Comparison of ENCODE assay signal across 8 cellular contexts in the genomic region with DNA sequence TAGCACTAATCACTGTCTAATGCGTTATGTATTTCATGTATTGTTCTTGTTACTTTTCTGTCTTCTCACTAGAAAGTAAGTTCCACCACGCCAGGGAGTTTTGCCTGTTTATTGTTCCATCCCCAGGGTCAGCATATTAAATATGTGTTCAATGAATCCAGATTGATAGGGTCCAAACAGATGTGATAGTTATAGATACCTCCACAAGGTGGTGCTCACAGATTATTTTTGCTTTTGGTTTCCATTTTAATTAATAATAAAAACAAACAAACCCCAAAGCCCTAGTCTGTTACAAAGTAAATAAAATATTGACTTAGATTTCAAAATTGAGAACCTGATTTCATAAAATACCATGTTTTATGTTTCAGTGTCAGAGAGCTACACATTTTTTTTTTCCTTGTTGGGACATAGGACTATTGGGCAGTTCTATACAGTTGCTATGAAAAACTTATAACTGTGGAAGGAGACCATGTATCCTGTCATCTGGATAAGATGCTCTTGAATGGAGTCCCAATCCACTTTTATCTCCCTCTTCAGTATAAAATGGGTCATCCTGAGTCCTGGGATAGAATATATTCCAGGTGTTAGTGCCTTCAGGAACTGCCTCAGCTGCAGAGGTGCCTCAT. TPM values are rescaled to one million over a fixed set of nuclear protein-coding genes. Genes with fewer than 3 reads are reported as not detected.
DNase-seq lines count a peak whose midpoint lies in the region; ATAC-seq, FAIRE-seq and TF ChIP-seq lines count a peak whose summit lies in the region.

No MANE protein-coding gene starts in this region.

- no peak for FAIRE-seq in kidney (lab: Jason Lieb, UNC)

- H3K27me3 Mint-ChIP-seq in activated CD4-positive, alpha-beta T cell treated with anti-CD3 and anti-CD28 coated beads, Interleukin-2, amount 10 ng/mL, durations not matched to agents 24 days and 14 days, result no peaks in the 10 kb centered on the region

- H3K4me1 ChIP-seq in BE2C (no peaks in the 10 kb centered on the region), kidney (ENCODE audit: control insufficient read depth in 1 of 2, insufficient read depth in 1 of 2, low read depth in 1 of 2, low read length in 2 of 2) (no peaks in the 10 kb centered on the region)

- TF ChIP-seq CTCF in BE2C (IDR thresholded peaks at IDR 0.05; ENCODE audit: low read depth, low read length) (peak; percentile 42), kidney (IDR thresholded peaks at IDR 0.05; ENCODE audit: borderline replicate concordance, extremely low read depth, insufficient read depth) (no peak)

- no peaks in the 10 kb centered on the region for H3K9me3 Mint-ChIP-seq in activated CD4-positive, alpha-beta T cell treated with anti-CD3 and anti-CD28 coated beads, Interleukin-2, amount 10 ng/mL, durations not matched to agents 24 days and 14 days

- H3K9ac ChIP-seq in SK-N-MC (ENCODE audit: insufficient read length) (no peak overlapping the region), kidney (ENCODE audit: low read length in 2 of 2) (no peak overlapping the region)

- no peaks in the 10 kb centered on the region for H3K4me1 Mint-ChIP-seq in activated CD4-positive, alpha-beta T cell treated with anti-CD3 and anti-CD28 coated beads, Interleukin-2, amount 10 ng/mL, durations not matched to agents 24 days and 14 days

- H3K4me3 ChIP-seq in BE2C (ENCODE audit: low read depth, low read length), result no peak overlapping the region
- H3K4me3 ChIP-seq in SK-N-MC, result no peak overlapping the region
- H3K4me3 ChIP-seq in kidney (ENCODE audit: low read length in 2 of 2), result no peak overlapping the region

- no peak overlapping the region for H3K27ac Mint-ChIP-seq in activated CD4-positive, alpha-beta T cell treated with anti-CD3 and anti-CD28 coated beads, Interleukin-2, amount 10 ng/mL, durations not matched to agents 24 days and 14 days

- ATAC-seq in GM19397 (IDR thresholded peaks at IDR 0.05; ENCODE audit: unreplicated experiment) (peak; percentile 60), HG03442 (IDR thresholded peaks at IDR 0.05; ENCODE audit: unreplicated experiment) (peak; percentile 71)

- H3K27ac ChIP-seq in SK-N-MC (peak overlapping the region; percentile 67), kidney (ENCODE audit: low read depth in 2 of 2, low read length in 2 of 2) (no peak overlapping the region)

- H3K9me3 ChIP-seq in BE2C (no peaks in the 10 kb centered on the region), SK-N-MC (ENCODE audit: low read depth, low read length) (no peaks in the 10 kb centered on the region), kidney (ENCODE audit: control insufficient read depth in 1 of 2, low read length in 2 of 2) (no peaks in the 10 kb centered on the region)

- H3K4me3 Mint-ChIP-seq in activated CD4-positive, alpha-beta T cell treated with anti-CD3 and anti-CD28 coated beads, Interleukin-2, amount 10 ng/mL, durations not matched to agents 24 days and 14 days, result no peak overlapping the region

- H3K36me3 Mint-ChIP-seq in activated CD4-positive, alpha-beta T cell treated with anti-CD3 and anti-CD28 coated beads, Interleukin-2, amount 10 ng/mL, durations not matched to agents 24 days and 14 days (ENCODE audit: low read depth), result no peaks in the 10 kb centered on the region

- H3K36me3 ChIP-seq in BE2C (no peaks in the 10 kb centered on the region), SK-N-MC (ENCODE audit: insufficient read depth, low read length) (no peaks in the 10 kb centered on the region), kidney (ENCODE audit: control insufficient read depth in 1 of 2, insufficient read depth in 2 of 2, low read length in 2 of 2) (no peaks in the 10 kb centered on the region)

- no peaks in the 10 kb centered on the region for H3K27me3 ChIP-seq in BE2C

- intact Hi-C loops in activated CD4-positive, alpha-beta T cell treated with anti-CD3 and anti-CD28 coated beads, Interleukin-2, amount 10 ng/mL, durations not matched to agents 24 days and 14 days (cut with micrococcal nuclease), result no loop called here
- intact Hi-C loops in kidney (cut with DNase I), result no loop called here

- DNase-seq in BE2C (no peak), SK-N-MC (ENCODE audit: low read depth, low spot score) (peak; percentile 68), pons (ENCODE audit: low spot score) (peak; percentile 7), NCI-H187 treated with DMSO at 0.1 percent for 48 hours (lab: John Stamatoyannopoulos, UW) (no peak), kidney (no peak)
- no peak for DNase-seq in activated CD4-positive, alpha-beta T cell treated with anti-CD3 and anti-CD28 coated beads, Interleukin-2, amount 10 ng/mL, durations not matched to agents 24 days and 14 days

RNA-seq across cellular contexts. Expression of gene OTOL1, which starts 12.4 kb away (rescaled TPM):
- polyA plus RNA-seq in BE2C (2012; ENCODE audit: insufficient read depth, insufficient read length, low read depth), result not detected
- not detected in 2 replicates for total RNA-seq in activated CD4-positive, alpha-beta T cell treated with anti-CD3 and anti-CD28 coated beads, Interleukin-2, amount 10 ng/mL, durations not matched to agents 24 days and 14 days
- total RNA-seq in kidney, result not detected
- not detected for polyA plus RNA-seq in kidney (ENCODE audit: insufficient read depth, low read depth, low replicate concordance)

Comparison
In these comparisons a context has a peak if more than half of its experiments do, and no peak if none do; other contexts are left out.
1. DNase-seq: peak in SK-N-MC (single experiment) and pons (single experiment); none in BE2C (single experiment), activated CD4-positive, alpha-beta T cell treated with anti-CD3 and anti-CD28 coated beads, Interleukin-2, amount 10 ng/mL, durations not matched to agents 24 days and 14 days (single experiment), NCI-H187 treated with DMSO at 0.1 percent for 48 hours (single experiment) and kidney (single experiment).